Comparison of ENCODE assay signal across 10 cellular contexts in genomic region chr2:230758566-230759480, GRCh38. TPM values are rescaled to one million over a fixed set of nuclear protein-coding genes. Genes with fewer than 3 reads are reported as not detected.
DNase-seq lines count a peak whose midpoint lies in the region; ATAC-seq, FAIRE-seq and TF ChIP-seq lines count a peak whose summit lies in the region.
"Had no signal": no experiment of that assay in that cellular context is flagged by ENCODE, and none has a peak within 500 bp of the region (broad histone marks: within the 10 kb centered on the region; RNA-seq: fewer than 3 reads in every experiment).

No MANE protein-coding gene starts in this region.

- H3K27ac Mint-ChIP-seq in activated naive CD4-positive, alpha-beta T cell treated with anti-CD3 and anti-CD28 coated beads, Interleukin-2, amount 50 U/mL, for 72 hours, result peak overlapping the region in 1 of 2 donors; percentile 31

- peak; percentile 50 for FAIRE-seq in H54 (lab: Jason Lieb, UNC)
- FAIRE-seq: G401.6 had no signal

- ATAC-seq in activated naive CD4-positive, alpha-beta T cell treated with anti-CD3 and anti-CD28 coated beads, Interleukin-2, amount 50 U/mL, for 72 hours, result peak; percentile 28 to 61

- no peak for TF ChIP-seq POLR2A in H54 (IDR thresholded peaks at IDR 0.05; ENCODE audit: low read depth, low read length)

- H3K9me3 Mint-ChIP-seq in activated naive CD4-positive, alpha-beta T cell treated with anti-CD3 and anti-CD28 coated beads, Interleukin-2, amount 50 U/mL, for 72 hours, result no peaks in the 10 kb centered on the region

- DNase-seq in A172 (ENCODE audit: low spot score), result peak; percentile 34
- no peak for DNase-seq in H54 (ENCODE audit: insufficient read length, low spot score)
- DNase-seq in activated naive CD4-positive, alpha-beta T cell treated with anti-CD3 and anti-CD28 coated beads, Interleukin-2, amount 50 U/mL, for 72 hours (ENCODE audit: low spot score in 2 of 2), result no peak
- DNase-seq in kidney glomerular epithelial cell (lab: John Stamatoyannopoulos, UW), result peak; percentile 68
- no peak for DNase-seq in NCI-H345 (lab: John Stamatoyannopoulos, UW)
- DNase-seq in NCI-H1930 (lab: John Stamatoyannopoulos, UW), result no peak
- DNase-seq in HT-29 (ENCODE audit: low spot score), result no peak
- DNase-seq in NCI-H2029 (lab: John Stamatoyannopoulos, UW), result no peak
- DNase-seq: testis had no signal

- peaks cover 9 to 33% of the 10 kb centered on the region in 2 donors for H3K36me3 Mint-ChIP-seq in activated naive CD4-positive, alpha-beta T cell treated with anti-CD3 and anti-CD28 coated beads, Interleukin-2, amount 50 U/mL, for 72 hours

RNA-seq across cellular contexts. Expression of gene CAB39, which starts 46.2 kb away (rescaled TPM):
- total RNA-seq in A172 (2014; rRNA removed; shearing (Covaris generic)), result 49.8 and 51.9 TPM in 2 replicates
- 100 to 1,000 TPM; 104 to 123 TPM for total RNA-seq in activated naive CD4-positive, alpha-beta T cell treated with anti-CD3 and anti-CD28 coated beads, Interleukin-2, amount 50 U/mL, for 72 hours
- 28.6 and 30.6 TPM in 2 replicates for total RNA-seq in HT-29 (2014; rRNA removed; shearing (Covaris generic))

Comparison
In these comparisons a context has a peak if more than half of its experiments do, and no peak if none do; other contexts are left out.
1. DNase-seq: peak in A172 (single experiment) and kidney glomerular epithelial cell (single experiment); none in H54 (single experiment), activated naive CD4-positive, alpha-beta T cell treated with anti-CD3 and anti-CD28 coated beads, Interleukin-2, amount 50 U/mL, for 72 hours (0 of 2), NCI-H345 (single experiment), NCI-H1930 (0 of 2), HT-29 (single experiment) and NCI-H2029 (single experiment).